21 cellular contexts compared by ENCODE assay signal in the genomic region with DNA sequence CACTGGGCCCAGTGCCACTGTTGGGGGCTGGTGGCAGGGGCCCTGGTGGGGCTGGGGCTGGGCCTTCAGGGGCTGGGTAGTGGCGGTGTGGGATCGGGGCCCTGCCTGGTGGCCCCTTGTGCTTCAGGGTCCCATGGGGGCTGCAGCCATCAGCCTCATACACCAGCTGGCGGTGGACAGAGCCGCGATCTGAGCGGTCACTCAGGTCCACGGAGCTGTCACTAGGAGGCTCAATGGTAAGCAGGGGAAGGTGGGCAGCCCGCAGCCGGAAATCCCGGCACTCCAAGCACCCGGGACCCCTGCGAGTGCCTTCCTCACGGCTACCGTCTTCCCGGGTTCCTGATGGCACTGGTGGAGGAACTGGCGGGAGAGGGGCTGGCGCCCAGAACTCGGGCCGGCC.
"Had no signal": no experiment of that assay in that cellular context is flagged by ENCODE, and none has a peak within 500 bp of the region (broad histone marks: within the 10 kb centered on the region; RNA-seq: fewer than 3 reads in every experiment).

No MANE protein-coding gene starts in this region.

- H3K36me3 ChIP-seq: colonic mucosa, lower lobe of right lung had no signal

- DNase-seq: cerebellar nuclear complex; colonic mucosa; cortex of kidney; effector memory CD4-positive, alpha-beta T cell; foreskin keratinocyte; heart left ventricle; hypothalamus; immature natural killer cell; islet precursor cell; kidney; kidney glomerular epithelial cell; left lung; left ventricle myocardium superior; lower lobe of right lung; mesenchymal stem cell; mucosa of descending colon had no signal

- H2AFZ ChIP-seq: hepatocyte had no signal

- ATAC-seq: foreskin keratinocyte, gastroesophageal sphincter, heart left ventricle, left lung, left ventricle myocardium superior, lower lobe of right lung, mucosa of descending colon had no signal

- FAIRE-seq: endothelial cell of umbilical vein, frontal cortex, kidney had no signal

- H3K4me2 ChIP-seq: hepatocyte had no signal

- H3K4me1 ChIP-seq: colonic mucosa, esophagus muscularis mucosa, foreskin keratinocyte, gastroesophageal sphincter, heart left ventricle, left lung, lower lobe of right lung had no signal

- H3K27me3 ChIP-seq: colonic mucosa, esophagus muscularis mucosa, foreskin keratinocyte, gastroesophageal sphincter, hepatocyte, left lung had no signal

- H3K4me3 ChIP-seq: colonic mucosa, esophagus muscularis mucosa, gastroesophageal sphincter, heart left ventricle, hepatocyte, left lung, lower lobe of right lung, mucosa of descending colon had no signal

- H3K79me2 ChIP-seq: hepatocyte had no signal

- H3K9me3 ChIP-seq: colonic mucosa, esophagus muscularis mucosa, gastroesophageal sphincter, heart left ventricle, left lung, lower lobe of right lung, mucosa of descending colon had no signal

- H3K27ac ChIP-seq: colonic mucosa, esophagus muscularis mucosa, foreskin keratinocyte, gastroesophageal sphincter, heart left ventricle, hepatocyte, left lung, lower lobe of right lung had no signal
